In genomic region chr1:221829327-221830011, GRCh38 we compare ENCODE assay signal across 10 cellular contexts.
A peak's percentile ranks its signal among the peaks of the same experiment; 100 is the strongest.
DNase-seq lines count a peak whose midpoint lies in the region; ATAC-seq and TF ChIP-seq lines count a peak whose summit lies in the region.
"Had no signal": no experiment of that assay in that cellular context is flagged by ENCODE, and none has a peak within 500 bp of the region (broad histone marks: within the 10 kb centered on the region; RNA-seq: fewer than 3 reads in every experiment).

No MANE protein-coding gene starts in this region.

- POLR2A ChIA-PET in activated CD4-positive, alpha-beta T cell treated with anti-CD3 and anti-CD28 coated beads for 36 hours (lab: Charles Lee) = interaction anchor here (0.6 to 2.6 kb wide), 7 partner anchors 9 to 825 kb away, joined by 3 to 9 read pairs (median 5); partner anchors contain the start of gene DUSP10

- no peak for TF ChIP-seq CTCF in fibroblast of lung (conservative IDR thresholded peaks at IDR 0.05 in 1 of 2, IDR thresholded peaks at IDR 0.05 in 1 of 2; ENCODE audit: low read depth in 1 of 2, low read length in 2 of 2)
- TF ChIP-seq CTCF in endothelial cell (IDR thresholded peaks at IDR 0.05; ENCODE audit: unreplicated experiment) = no peak

- peaks cover 8% of the 10 kb centered on the region for H3K4me1 ChIP-seq in fibroblast of lung (ENCODE audit: control insufficient read depth, extremely low read depth, insufficient read depth, low read length)

- no peaks in the 10 kb centered on the region for H3K36me3 ChIP-seq in fibroblast of lung (ENCODE audit: control insufficient read depth, insufficient read depth, low read length)

- H3K4me3 Mint-ChIP-seq in activated CD4-positive, alpha-beta T cell treated with anti-CD3 and anti-CD28 coated beads for 36 hours = peak overlapping the region; percentile 31
- peak overlapping the region; percentile 58 for H3K4me3 Mint-ChIP-seq in stimulated activated effector memory CD8-positive, alpha-beta T cell treated with anti-CD3 and anti-CD28 coated beads, Interleukin-12 subunit alpha, Interleukin-12 subunit beta, amount 100 ng/mL, for 72 hours
- H3K4me3 Mint-ChIP-seq in endothelial cell (ENCODE audit: unreplicated experiment) = no peak overlapping the region
- H3K4me3 Mint-ChIP-seq: nephron had no signal

- H3K4me3 ChIP-seq in fibroblast of lung (replicated peaks in 1 of 4; ENCODE audit: control extremely low read depth in 1 of 4, insufficient read depth in 1 of 4, low read depth in 3 of 4, low read length in 4 of 4) = no peak overlapping the region

- CTCF ChIA-PET in activated CD4-positive, alpha-beta T cell treated with anti-CD3 and anti-CD28 coated beads for 36 hours (lab: Charles Lee) = interaction anchor here (0.7 to 1.3 kb wide), 5 partner anchors 11 to 87 kb away, joined by 3 to 6 read pairs (median 3); partner anchors contain the start of gene DUSP10

- H3K36me3 Mint-ChIP-seq in activated CD4-positive, alpha-beta T cell treated with anti-CD3 and anti-CD28 coated beads for 36 hours (ENCODE audit: low read depth) = no peaks in the 10 kb centered on the region
- H3K36me3 Mint-ChIP-seq in stimulated activated effector memory CD8-positive, alpha-beta T cell treated with anti-CD3 and anti-CD28 coated beads, Interleukin-12 subunit alpha, Interleukin-12 subunit beta, amount 100 ng/mL, for 72 hours = peaks cover 5% of the 10 kb centered on the region
- no peaks in the 10 kb centered on the region for H3K36me3 Mint-ChIP-seq in endothelial cell (ENCODE audit: low read depth, unreplicated experiment)

- no peaks in the 10 kb centered on the region for H3K9me3 Mint-ChIP-seq in activated CD4-positive, alpha-beta T cell treated with anti-CD3 and anti-CD28 coated beads for 36 hours (ENCODE audit: low read depth)
- no peaks in the 10 kb centered on the region for H3K9me3 Mint-ChIP-seq in stimulated activated effector memory CD8-positive, alpha-beta T cell treated with anti-CD3 and anti-CD28 coated beads, Interleukin-12 subunit alpha, Interleukin-12 subunit beta, amount 100 ng/mL, for 72 hours
- no peaks in the 10 kb centered on the region for H3K9me3 Mint-ChIP-seq in endothelial cell (ENCODE audit: unreplicated experiment)

- no peaks in the 10 kb centered on the region for H3K27me3 ChIP-seq in fibroblast of lung (ENCODE audit: control insufficient read depth, insufficient read depth, low read length)

- no peaks in the 10 kb centered on the region for H3K9me3 ChIP-seq in fibroblast of lung (ENCODE audit: control insufficient read depth, insufficient read depth, low read depth, low read length)

- DNase-seq in NOMO-1 (lab: John Stamatoyannopoulos, UW; ENCODE audit: unreplicated experiment in 2 of 2) = peak; percentile 13 to 58
- DNase-seq in NOMO-1 treated with dmso at 0.1 percent for 144 hours (lab: John Stamatoyannopoulos, UW; ENCODE audit: unreplicated experiment) = no peak
- DNase-seq in activated CD4-positive, alpha-beta T cell treated with anti-CD3 and anti-CD28 coated beads for 36 hours = peak; percentile 79
- DNase-seq in fibroblast of lung (ENCODE audit: low read depth in 2 of 2) = peak; percentile 82 to 97
- peak; percentile 44 to 77 for DNase-seq in stimulated activated effector memory CD8-positive, alpha-beta T cell treated with anti-CD3 and anti-CD28 coated beads, Interleukin-12 subunit alpha, Interleukin-12 subunit beta, amount 100 ng/mL, for 72 hours (ENCODE audit: low spot score in 2 of 2)
- no peak for DNase-seq in pons (ENCODE audit: low spot score)
- no peak for DNase-seq in SIG-M5 (lab: John Stamatoyannopoulos, UW)
- no peak for DNase-seq in endothelial cell (ENCODE audit: low spot score)

- peaks cover 55% of the 10 kb centered on the region for H3K4me1 Mint-ChIP-seq in activated CD4-positive, alpha-beta T cell treated with anti-CD3 and anti-CD28 coated beads for 36 hours
- peaks cover 78% of the 10 kb centered on the region for H3K4me1 Mint-ChIP-seq in stimulated activated effector memory CD8-positive, alpha-beta T cell treated with anti-CD3 and anti-CD28 coated beads, Interleukin-12 subunit alpha, Interleukin-12 subunit beta, amount 100 ng/mL, for 72 hours
- peaks cover 37% of the 10 kb centered on the region for H3K4me1 Mint-ChIP-seq in endothelial cell (ENCODE audit: unreplicated experiment)
- H3K4me1 Mint-ChIP-seq: nephron had no signal

- peak overlapping the region; percentile 49 for H3K27ac ChIP-seq in fibroblast of lung (ENCODE audit: insufficient read depth, low read length)
- H3K27ac ChIP-seq: C4-2B had no signal

- intact Hi-C loops in activated CD4-positive, alpha-beta T cell treated with anti-CD3 and anti-CD28 coated beads for 36 hours (cut with DNase I, micrococcal nuclease) = loop anchor here (1.0 to 10.0 kb wide), 11 partner anchors 11 to 625 kb away; partner anchors contain the start of gene DUSP10 (in 1 of the 2)

- H3K27me3 Mint-ChIP-seq in activated CD4-positive, alpha-beta T cell treated with anti-CD3 and anti-CD28 coated beads for 36 hours = no peaks in the 10 kb centered on the region
- peaks cover 3% of the 10 kb centered on the region for H3K27me3 Mint-ChIP-seq in endothelial cell (ENCODE audit: unreplicated experiment)

- H3K9ac ChIP-seq in fibroblast of lung (ENCODE audit: insufficient read depth, low read length) = no peak overlapping the region

- H3K27ac Mint-ChIP-seq in activated CD4-positive, alpha-beta T cell treated with anti-CD3 and anti-CD28 coated beads for 36 hours = peak overlapping the region; percentile 86
- peak overlapping the region; percentile 93 for H3K27ac Mint-ChIP-seq in stimulated activated effector memory CD8-positive, alpha-beta T cell treated with anti-CD3 and anti-CD28 coated beads, Interleukin-12 subunit alpha, Interleukin-12 subunit beta, amount 100 ng/mL, for 72 hours
- no peak overlapping the region for H3K27ac Mint-ChIP-seq in endothelial cell (ENCODE audit: unreplicated experiment)

- H3K4me2 ChIP-seq in fibroblast of lung (ENCODE audit: extremely low read depth, insufficient read depth, low read length) = peak overlapping the region; percentile 42

- H4K20me1 ChIP-seq in fibroblast of lung (ENCODE audit: control insufficient read depth, extremely low read depth, insufficient read depth, low read length) = no peaks in the 10 kb centered on the region

- peak; percentile 96 for ATAC-seq in activated CD4-positive, alpha-beta T cell treated with anti-CD3 and anti-CD28 coated beads for 36 hours
- ATAC-seq in stimulated activated effector memory CD8-positive, alpha-beta T cell treated with anti-CD3 and anti-CD28 coated beads, Interleukin-12 subunit alpha, Interleukin-12 subunit beta, amount 100 ng/mL, for 72 hours = peak; percentile 98

- H3K79me2 ChIP-seq in fibroblast of lung (ENCODE audit: control insufficient read depth, insufficient read depth, low read length) = no peaks in the 10 kb centered on the region

- H2AFZ ChIP-seq in fibroblast of lung (ENCODE audit: low read length) = peak overlapping the region; percentile 37

Comparison
In these comparisons a context has a peak if more than half of its experiments do, and no peak if none do; other contexts are left out.
1. DNase-seq: peak in NOMO-1 (2 of 2), activated CD4-positive, alpha-beta T cell treated with anti-CD3 and anti-CD28 coated beads for 36 hours (single experiment), fibroblast of lung (2 of 2) and stimulated activated effector memory CD8-positive, alpha-beta T cell treated with anti-CD3 and anti-CD28 coated beads, Interleukin-12 subunit alpha, Interleukin-12 subunit beta, amount 100 ng/mL, for 72 hours (2 of 2); none in NOMO-1 treated with dmso at 0.1 percent for 144 hours (single experiment), pons (single experiment), SIG-M5 (single experiment) and endothelial cell (single experiment).